31 cellular contexts compared by ENCODE assay signal in genomic region chr16:88034770-88035169, GRCh38.
"Had no signal": no experiment of that assay in that cellular context is flagged by ENCODE, and none has a peak within 500 bp of the region (broad histone marks: within the 10 kb centered on the region; RNA-seq: fewer than 3 reads in every experiment).

No MANE protein-coding gene starts in this region.

- H3K9me3 Mint-ChIP-seq: naive thymus-derived CD4-positive, alpha-beta T cell; natural killer cell treated with Interleukin-12 subunit alpha and Interleukin-12 subunit beta and Interleukin-15 and Interleukin-18, amount 100 ng/mL, for 72 hours; stimulated activated naive CD8-positive, alpha-beta T cell treated with anti-CD3 and anti-CD28 coated beads, Interleukin-15, Interleukin-2, amounts not matched to agents 100 ng/mL and 50 ng/mL, for 24 hours had no signal

- FAIRE-seq: islet of Langerhans, kidney, pancreas, urothelium cell line had no signal

- H3K36me3 ChIP-seq: prostate gland had no signal

- H3K27ac Mint-ChIP-seq: naive thymus-derived CD4-positive, alpha-beta T cell; natural killer cell treated with Interleukin-12 subunit alpha and Interleukin-12 subunit beta and Interleukin-15 and Interleukin-18, amount 100 ng/mL, for 72 hours; stimulated activated naive CD8-positive, alpha-beta T cell treated with anti-CD3 and anti-CD28 coated beads, Interleukin-15, Interleukin-2, amounts not matched to agents 100 ng/mL and 50 ng/mL, for 24 hours had no signal

- H3K9me3 ChIP-seq: left lung, lower lobe of right lung, mucosa of descending colon, pancreas, prostate gland, suprapubic skin, thoracic aorta, tibial artery, upper lobe of right lung had no signal

- H3K27ac ChIP-seq: left lung, lower lobe of right lung, pancreas, prostate gland, skin epidermis, suprapubic skin, thoracic aorta, tibial artery, upper lobe of right lung had no signal

- H3K4me3 Mint-ChIP-seq: naive thymus-derived CD4-positive, alpha-beta T cell; natural killer cell treated with Interleukin-12 subunit alpha and Interleukin-12 subunit beta and Interleukin-15 and Interleukin-18, amount 100 ng/mL, for 72 hours; stimulated activated naive CD8-positive, alpha-beta T cell treated with anti-CD3 and anti-CD28 coated beads, Interleukin-15, Interleukin-2, amounts not matched to agents 100 ng/mL and 50 ng/mL, for 24 hours had no signal

- ATAC-seq: left colon; left lung; lower lobe of right lung; mucosa of descending colon; naive thymus-derived CD4-positive, alpha-beta T cell; natural killer cell treated with Interleukin-12 subunit alpha and Interleukin-12 subunit beta and Interleukin-15 and Interleukin-18, amount 100 ng/mL, for 72 hours; pancreas; sciatic nerve had no signal

- H3K4me1 ChIP-seq: left lung, lower lobe of right lung, pancreas, prostate gland, suprapubic skin, tibial artery, upper lobe of right lung had no signal

- H3K27me3 ChIP-seq: left lung, pancreas, suprapubic skin, tibial artery, upper lobe of right lung had no signal

- DNase-seq: hippocampal formation; left colon; lower lobe of right lung; mammary epithelial cell; mesendoderm; midbrain; naive thymus-derived CD4-positive, alpha-beta T cell; nucleus accumbens; retina; right cardiac atrium; stimulated activated CD4-positive, alpha-beta T cell treated with anti-CD3 and anti-CD28 coated beads, Interleukin-12 subunit alpha, Interleukin-12 subunit beta, amount 100 ng/mL, for 4 hours; stimulated activated CD4-positive, alpha-beta T cell treated with anti-CD3 and anti-CD28 coated beads, Interleukin-15, amount 100 ng/mL, for 24 hours; stimulated activated CD4-positive, alpha-beta T cell treated with anti-CD3 and anti-CD28 coated beads, Interleukin-2, amount 100 ng/mL, for 24 hours; stimulated activated CD4-positive, alpha-beta T cell treated with anti-CD3 and anti-CD28 coated beads, Interleukin-4, amount 100 ng/mL, for 1 hour; stimulated activated naive CD4-positive, alpha-beta T cell; tibial artery; trophoblast cell; upper lobe of right lung had no signal

- H3K4me3 ChIP-seq: left lung, lower lobe of right lung, mucosa of descending colon, pancreas, prostate gland, skin epidermis, suprapubic skin, thoracic aorta, tibial artery, upper lobe of right lung had no signal

- H3K27me3 Mint-ChIP-seq: naive thymus-derived CD4-positive, alpha-beta T cell; natural killer cell treated with Interleukin-12 subunit alpha and Interleukin-12 subunit beta and Interleukin-15 and Interleukin-18, amount 100 ng/mL, for 72 hours; stimulated activated naive CD8-positive, alpha-beta T cell treated with anti-CD3 and anti-CD28 coated beads, Interleukin-15, Interleukin-2, amounts not matched to agents 100 ng/mL and 50 ng/mL, for 24 hours had no signal
